ENCODE assay signal across 1 cellular context in the genomic region with DNA sequence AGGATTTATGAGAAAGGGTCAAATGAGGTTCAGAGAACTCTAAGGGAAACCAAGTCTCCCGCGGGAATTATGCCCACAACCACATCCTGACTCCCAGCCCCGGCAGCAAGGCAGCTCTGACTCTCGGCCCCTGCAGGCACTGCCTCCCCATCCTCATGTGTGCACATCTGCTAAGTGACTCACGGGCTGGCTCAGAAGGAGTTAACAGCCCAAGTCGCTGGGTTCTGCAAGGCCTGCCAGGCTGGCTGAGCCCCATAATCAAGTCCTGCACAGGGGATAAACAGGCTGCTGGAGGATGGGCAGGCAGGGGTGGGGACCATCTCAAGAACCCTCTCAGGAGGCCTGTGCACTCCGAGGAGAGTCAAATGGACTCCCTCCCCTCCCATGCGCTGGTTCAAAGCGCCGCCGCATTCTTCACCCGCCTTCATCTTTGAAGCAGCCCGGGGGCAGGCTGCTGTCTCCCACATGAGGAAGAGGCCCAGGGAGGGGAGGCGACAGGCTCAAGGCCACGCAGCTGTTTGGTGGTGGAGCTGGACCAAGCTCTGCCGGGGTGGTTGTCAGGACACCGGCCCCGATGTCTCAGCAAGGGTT.
TF ChIP-seq lines count a peak whose summit lies in the region.

No MANE protein-coding gene starts in this region.

TF ChIP-seq in HepG2, 621 proteins besides CTCF, POLR2A, EP300 and RAD21 (continued from another document):
- TF ChIP-seq, protein P1, sequence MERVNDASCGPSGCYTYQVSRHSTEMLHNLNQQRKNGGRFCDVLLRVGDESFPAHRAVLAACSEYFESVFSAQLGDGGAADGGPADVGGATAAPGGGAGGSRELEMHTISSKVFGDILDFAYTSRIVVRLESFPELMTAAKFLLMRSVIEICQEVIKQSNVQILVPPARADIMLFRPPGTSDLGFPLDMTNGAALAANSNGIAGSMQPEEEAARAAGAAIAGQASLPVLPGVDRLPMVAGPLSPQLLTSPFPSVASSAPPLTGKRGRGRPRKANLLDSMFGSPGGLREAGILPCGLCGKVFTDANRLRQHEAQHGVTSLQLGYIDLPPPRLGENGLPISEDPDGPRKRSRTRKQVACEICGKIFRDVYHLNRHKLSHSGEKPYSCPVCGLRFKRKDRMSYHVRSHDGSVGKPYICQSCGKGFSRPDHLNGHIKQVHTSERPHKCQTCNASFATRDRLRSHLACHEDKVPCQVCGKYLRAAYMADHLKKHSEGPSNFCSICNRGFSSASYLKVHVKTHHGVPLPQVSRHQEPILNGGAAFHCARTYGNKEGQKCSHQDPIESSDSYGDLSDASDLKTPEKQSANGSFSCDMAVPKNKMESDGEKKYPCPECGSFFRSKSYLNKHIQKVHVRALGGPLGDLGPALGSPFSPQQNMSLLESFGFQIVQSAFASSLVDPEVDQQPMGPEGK (CRISPR knock-in tag; IDR thresholded peaks at IDR 0.05): peak; percentile 54
- TF ChIP-seq TCF7 (IDR thresholded peaks at IDR 0.05; ENCODE audit: low read depth): peak; percentile 76; the same call in 1 of the 2 replicates
- TF ChIP-seq YY1 (IDR thresholded peaks at IDR 0.05; ENCODE audit: insufficient read depth, insufficient replicate concordance, low read depth, low read length): no peak
- TF ChIP-seq ARID5B (CRISPR knock-in tag; IDR thresholded peaks at IDR 0.05): 0 out of 2 replicates have a peak, but pooled peaks have one; percentile 18
- TF ChIP-seq, protein P2, sequence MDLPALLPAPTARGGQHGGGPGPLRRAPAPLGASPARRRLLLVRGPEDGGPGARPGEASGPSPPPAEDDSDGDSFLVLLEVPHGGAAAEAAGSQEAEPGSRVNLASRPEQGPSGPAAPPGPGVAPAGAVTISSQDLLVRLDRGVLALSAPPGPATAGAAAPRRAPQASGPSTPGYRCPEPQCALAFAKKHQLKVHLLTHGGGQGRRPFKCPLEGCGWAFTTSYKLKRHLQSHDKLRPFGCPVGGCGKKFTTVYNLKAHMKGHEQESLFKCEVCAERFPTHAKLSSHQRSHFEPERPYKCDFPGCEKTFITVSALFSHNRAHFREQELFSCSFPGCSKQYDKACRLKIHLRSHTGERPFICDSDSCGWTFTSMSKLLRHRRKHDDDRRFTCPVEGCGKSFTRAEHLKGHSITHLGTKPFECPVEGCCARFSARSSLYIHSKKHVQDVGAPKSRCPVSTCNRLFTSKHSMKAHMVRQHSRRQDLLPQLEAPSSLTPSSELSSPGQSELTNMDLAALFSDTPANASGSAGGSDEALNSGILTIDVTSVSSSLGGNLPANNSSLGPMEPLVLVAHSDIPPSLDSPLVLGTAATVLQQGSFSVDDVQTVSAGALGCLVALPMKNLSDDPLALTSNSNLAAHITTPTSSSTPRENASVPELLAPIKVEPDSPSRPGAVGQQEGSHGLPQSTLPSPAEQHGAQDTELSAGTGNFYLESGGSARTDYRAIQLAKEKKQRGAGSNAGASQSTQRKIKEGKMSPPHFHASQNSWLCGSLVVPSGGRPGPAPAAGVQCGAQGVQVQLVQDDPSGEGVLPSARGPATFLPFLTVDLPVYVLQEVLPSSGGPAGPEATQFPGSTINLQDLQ (CRISPR knock-in tag; IDR thresholded peaks at IDR 0.05): no peak
- no peak for TF ChIP-seq ETV6 (CRISPR knock-in tag; conservative IDR thresholded peaks at IDR 0.05)
